In genomic region chr19:17497149-17497798, GRCh38 we compare ENCODE assay signal across 25 cellular contexts. TPM values are rescaled to one million over a fixed set of nuclear protein-coding genes. Genes with fewer than 3 reads are reported as not detected.
DNase-seq lines count a peak whose midpoint lies in the region; ATAC-seq and TF ChIP-seq lines count a peak whose summit lies in the region.
"Had no signal": no experiment of that assay in that cellular context is flagged by ENCODE, and none has a peak within 500 bp of the region (broad histone marks: within the 10 kb centered on the region; RNA-seq: fewer than 3 reads in every experiment).

No MANE protein-coding gene starts in this region.

- H3K9me2 ChIP-seq in hepatocyte (replicated peaks; ENCODE audit: insufficient read depth) = no peaks in the 10 kb centered on the region

- no peak for ATAC-seq in activated CD8-positive, alpha-beta T cell treated with anti-CD3 and anti-CD28 coated beads, Interleukin-2, amount 10 ng/mL, durations not matched to agents 7 days and 5 days
- no peak for ATAC-seq in activated CD8-positive, alpha-beta T cell treated with anti-CD3 and anti-CD28 coated beads for 36 hours
- ATAC-seq in stimulated activated memory B cell treated with anti-CD40 and anti-IgM and Interleukin-4, amounts not matched to agents 10 μg/mL and 1 μg/mL and 100 μg/mL, for 72 hours = no peak
- no peak for ATAC-seq in HG03520 (IDR thresholded peaks at IDR 0.05; ENCODE audit: unreplicated experiment)

- no peaks in the 10 kb centered on the region for H3K27me3 ChIP-seq in Peyer's patch
- H3K27me3 ChIP-seq in hepatocyte = no peaks in the 10 kb centered on the region
- H3K27me3 ChIP-seq in A673 (replicated peaks; ENCODE audit: insufficient read depth, low read depth, low read length, poor library complexity) = no peaks in the 10 kb centered on the region
- no peaks in the 10 kb centered on the region for H3K27me3 ChIP-seq in ascending aorta
- H3K27me3 ChIP-seq: BE2C, breast epithelium had no signal

- DNase-seq in activated CD8-positive, alpha-beta T cell treated with anti-CD3 and anti-CD28 coated beads, Interleukin-2, amount 10 ng/mL, durations not matched to agents 7 days and 5 days = no peak
- no peak for DNase-seq in activated CD8-positive, alpha-beta T cell treated with anti-CD3 and anti-CD28 coated beads for 36 hours
- DNase-seq in Peyer's patch = no peak
- no peak for DNase-seq in hepatocyte (ENCODE audit: low spot score)
- no peak for DNase-seq in A673 (ENCODE audit: low spot score)
- no peak for DNase-seq in ascending aorta (ENCODE audit: low spot score in 2 of 2)
- DNase-seq: activated CD4-positive, alpha-beta T cell treated with anti-CD3 and anti-CD28 coated beads, Interleukin-2, amount 10 ng/mL, durations not matched to agents 7 days and 5 days; activated CD8-positive, alpha-beta memory T cell treated with anti-CD3 and anti-CD28 coated beads, Interleukin-2, amount 50 U/mL, for 4 hours; activated gamma-delta T cell; BE2C; foreskin fibroblast; islet precursor cell; NCI-H1417; NCI-H526 treated with DMSO at 0.1 percent for 48 hours; stimulated activated CD8-positive, alpha-beta memory T cell treated with anti-CD3 and anti-CD28 coated beads, Interleukin-4, amount 100 ng/mL, for 48 hours had no signal

- CTCF ChIA-PET in activated CD8-positive, alpha-beta T cell treated with anti-CD3 and anti-CD28 coated beads, Interleukin-2, amount 10 ng/mL, durations not matched to agents 7 days and 5 days (lab: Charles Lee) = interaction anchor here (0.6 to 5.1 kb wide), 25 partner anchors 8 to 355 kb away, joined by 3 to 50 read pairs (median 9); partner anchors contain the start of genes MVB12A, PGLS and SLC27A1
- CTCF ChIA-PET in activated CD8-positive, alpha-beta T cell treated with anti-CD3 and anti-CD28 coated beads for 36 hours (lab: Charles Lee) = interaction anchor here (0.6 to 4.9 kb wide), 25 partner anchors 9 to 278 kb away, joined by 3 to 32 read pairs (median 8); partner anchors contain the start of genes CCDC194, MVB12A and PGLS
- CTCF ChIA-PET in A673 (lab: Charles Lee) = interaction anchor here (0.5 to 0.9 kb wide), 3 partner anchors 13 to 286 kb away, joined by 3 to 4 read pairs (median 4); no protein-coding TSS in a partner anchor

- H3K27ac ChIP-seq in Peyer's patch = no peak overlapping the region
- H3K27ac ChIP-seq in hepatocyte = no peak overlapping the region
- H3K27ac ChIP-seq in A673 (ENCODE audit: low read depth, low read length, poor library complexity, severe bottlenecking) = no peak overlapping the region
- H3K27ac ChIP-seq in ascending aorta = no peak overlapping the region
- H3K27ac ChIP-seq: epithelial cell of prostate had no signal

- TF ChIP-seq POLR2A in Peyer's patch (IDR thresholded peaks at IDR 0.05) = no peak

- H3K4me1 ChIP-seq in Peyer's patch = peaks cover 0 to 10% (median 5%) of the 10 kb centered on the region in 4 donors
- H3K4me1 ChIP-seq in hepatocyte (ENCODE audit: insufficient read depth) = no peaks in the 10 kb centered on the region
- H3K4me1 ChIP-seq in A673 (ENCODE audit: insufficient read depth, low read length, poor library complexity, severe bottlenecking) = peaks cover 14% of the 10 kb centered on the region
- H3K4me1 ChIP-seq in ascending aorta = no peaks in the 10 kb centered on the region
- H3K4me1 ChIP-seq: BE2C, breast epithelium had no signal

- H3K4me3 ChIP-seq in Peyer's patch = peak overlapping the region in 3 of 4 donors; percentile 3 to 22 (median 15)
- no peak overlapping the region for H3K4me3 ChIP-seq in hepatocyte
- H3K4me3 ChIP-seq in A673 (ENCODE audit: low read depth, low read length, poor library complexity, severe bottlenecking) = no peak overlapping the region
- H3K4me3 ChIP-seq in ascending aorta = no peak overlapping the region
- H3K4me3 ChIP-seq: breast epithelium had no signal

- H3K27ac Mint-ChIP-seq in activated CD8-positive, alpha-beta T cell treated with anti-CD3 and anti-CD28 coated beads, Interleukin-2, amount 10 ng/mL, durations not matched to agents 7 days and 5 days = peak overlapping the region; percentile 13
- H3K27ac Mint-ChIP-seq in activated CD8-positive, alpha-beta T cell treated with anti-CD3 and anti-CD28 coated beads for 36 hours = no peak overlapping the region
- H3K27ac Mint-ChIP-seq in stimulated activated memory B cell treated with anti-CD40 and anti-IgM and Interleukin-4, amounts not matched to agents 10 μg/mL and 1 μg/mL and 100 μg/mL, for 72 hours = peak overlapping the region; percentile 22
- H3K27ac Mint-ChIP-seq: activated CD4-positive, alpha-beta T cell treated with anti-CD3 and anti-CD28 coated beads, Interleukin-2, amount 10 ng/mL, durations not matched to agents 7 days and 5 days; dendritic cell treated with granulocyte-macrophage colony-stimulating factor and Interleukin-4, amounts not matched to agents 40 ng/mL and 50 ng/mL, for 4 days had no signal

- H3K9me3 ChIP-seq in Peyer's patch (no peaks in the 10 kb centered on the region), hepatocyte (ENCODE audit: low read depth) (no peaks in the 10 kb centered on the region), A673 (ENCODE audit: low read depth, low read length, poor library complexity, severe bottlenecking) (no peaks in the 10 kb centered on the region), ascending aorta (no peaks in the 10 kb centered on the region)
- H3K9me3 ChIP-seq: BE2C, breast epithelium had no signal

- 75% methylated on average over 36 of the region's 41 CpGs for WGBS in hepatocyte (ENCODE audit: low lambda C conversion rate, missing lambda C conversion rate)

- no peak overlapping the region for H3K4me3 Mint-ChIP-seq in activated CD8-positive, alpha-beta T cell treated with anti-CD3 and anti-CD28 coated beads, Interleukin-2, amount 10 ng/mL, durations not matched to agents 7 days and 5 days
- no peak overlapping the region for H3K4me3 Mint-ChIP-seq in activated CD8-positive, alpha-beta T cell treated with anti-CD3 and anti-CD28 coated beads for 36 hours
- H3K4me3 Mint-ChIP-seq in stimulated activated memory B cell treated with anti-CD40 and anti-IgM and Interleukin-4, amounts not matched to agents 10 μg/mL and 1 μg/mL and 100 μg/mL, for 72 hours = no peak overlapping the region
- H3K4me3 Mint-ChIP-seq: dendritic cell treated with granulocyte-macrophage colony-stimulating factor and Interleukin-4, amounts not matched to agents 40 ng/mL and 50 ng/mL, for 4 days had no signal

- intact Hi-C loops in activated CD8-positive, alpha-beta T cell treated with anti-CD3 and anti-CD28 coated beads for 36 hours (cut with micrococcal nuclease) = no loop called here
- intact Hi-C loops in A673 (cut with micrococcal nuclease; ENCODE audit: unreplicated experiment) (no loop called here), ascending aorta (cut with DNase I) (no loop called here)

- H4K20me1 ChIP-seq in hepatocyte (ENCODE audit: insufficient read depth, poor library complexity, severe bottlenecking) = no peaks in the 10 kb centered on the region

- POLR2A ChIA-PET in activated CD8-positive, alpha-beta T cell treated with anti-CD3 and anti-CD28 coated beads, Interleukin-2, amount 10 ng/mL, durations not matched to agents 7 days and 5 days (lab: Charles Lee) = no interaction called here
- POLR2A ChIA-PET in activated CD8-positive, alpha-beta T cell treated with anti-CD3 and anti-CD28 coated beads for 36 hours (lab: Charles Lee) = no interaction called here
- POLR2A ChIA-PET in A673 (lab: Charles Lee; ENCODE audit: low non-redundant PET) = no interaction called here

- H3K36me3 Mint-ChIP-seq in activated CD8-positive, alpha-beta T cell treated with anti-CD3 and anti-CD28 coated beads, Interleukin-2, amount 10 ng/mL, durations not matched to agents 7 days and 5 days (ENCODE audit: low read depth) = peaks cover 4% of the 10 kb centered on the region
- H3K36me3 Mint-ChIP-seq in activated CD8-positive, alpha-beta T cell treated with anti-CD3 and anti-CD28 coated beads for 36 hours (ENCODE audit: low read depth) = no peaks in the 10 kb centered on the region
- peaks cover 15% of the 10 kb centered on the region for H3K36me3 Mint-ChIP-seq in stimulated activated memory B cell treated with anti-CD40 and anti-IgM and Interleukin-4, amounts not matched to agents 10 μg/mL and 1 μg/mL and 100 μg/mL, for 72 hours

- no peaks in the 10 kb centered on the region for H3K9me3 Mint-ChIP-seq in activated CD8-positive, alpha-beta T cell treated with anti-CD3 and anti-CD28 coated beads, Interleukin-2, amount 10 ng/mL, durations not matched to agents 7 days and 5 days (ENCODE audit: insufficient read depth)
- no peaks in the 10 kb centered on the region for H3K9me3 Mint-ChIP-seq in activated CD8-positive, alpha-beta T cell treated with anti-CD3 and anti-CD28 coated beads for 36 hours
- H3K9me3 Mint-ChIP-seq in stimulated activated memory B cell treated with anti-CD40 and anti-IgM and Interleukin-4, amounts not matched to agents 10 μg/mL and 1 μg/mL and 100 μg/mL, for 72 hours = no peaks in the 10 kb centered on the region
- H3K9me3 Mint-ChIP-seq: activated CD4-positive, alpha-beta T cell treated with anti-CD3 and anti-CD28 coated beads, Interleukin-2, amount 10 ng/mL, durations not matched to agents 7 days and 5 days; dendritic cell treated with granulocyte-macrophage colony-stimulating factor and Interleukin-4, amounts not matched to agents 40 ng/mL and 50 ng/mL, for 4 days had no signal

- peak overlapping the region; percentile 58 for H3K4me2 ChIP-seq in hepatocyte

- H3K36me3 ChIP-seq in Peyer's patch = peaks cover 0 to 12% (median 0%) of the 10 kb centered on the region in 3 donors
- no peaks in the 10 kb centered on the region for H3K36me3 ChIP-seq in hepatocyte (replicated peaks; ENCODE audit: insufficient read depth, low read depth)
- H3K36me3 ChIP-seq in A673 (ENCODE audit: insufficient read depth, low read length, poor library complexity, severe bottlenecking) = peaks cover 6% of the 10 kb centered on the region
- peaks cover 24 to 29% of the 10 kb centered on the region in 2 donors for H3K36me3 ChIP-seq in ascending aorta
- H3K36me3 ChIP-seq: BE2C, breast epithelium had no signal

- peaks cover 35% of the 10 kb centered on the region for H3K4me1 Mint-ChIP-seq in activated CD8-positive, alpha-beta T cell treated with anti-CD3 and anti-CD28 coated beads, Interleukin-2, amount 10 ng/mL, durations not matched to agents 7 days and 5 days (ENCODE audit: low read depth)
- peaks cover 21% of the 10 kb centered on the region for H3K4me1 Mint-ChIP-seq in activated CD8-positive, alpha-beta T cell treated with anti-CD3 and anti-CD28 coated beads for 36 hours (ENCODE audit: low read depth)
- peaks cover 45% of the 10 kb centered on the region for H3K4me1 Mint-ChIP-seq in stimulated activated memory B cell treated with anti-CD40 and anti-IgM and Interleukin-4, amounts not matched to agents 10 μg/mL and 1 μg/mL and 100 μg/mL, for 72 hours

- H3K27me3 Mint-ChIP-seq in activated CD8-positive, alpha-beta T cell treated with anti-CD3 and anti-CD28 coated beads, Interleukin-2, amount 10 ng/mL, durations not matched to agents 7 days and 5 days (ENCODE audit: low read depth) = no peaks in the 10 kb centered on the region
- H3K27me3 Mint-ChIP-seq in activated CD8-positive, alpha-beta T cell treated with anti-CD3 and anti-CD28 coated beads for 36 hours = no peaks in the 10 kb centered on the region
- H3K27me3 Mint-ChIP-seq in stimulated activated memory B cell treated with anti-CD40 and anti-IgM and Interleukin-4, amounts not matched to agents 10 μg/mL and 1 μg/mL and 100 μg/mL, for 72 hours = no peaks in the 10 kb centered on the region
- H3K27me3 Mint-ChIP-seq: activated CD4-positive, alpha-beta T cell treated with anti-CD3 and anti-CD28 coated beads, Interleukin-2, amount 10 ng/mL, durations not matched to agents 7 days and 5 days; dendritic cell treated with granulocyte-macrophage colony-stimulating factor and Interleukin-4, amounts not matched to agents 40 ng/mL and 50 ng/mL, for 4 days had no signal

- no TSS peak for BruUV-seq in A673 (replicated peaks; lab: Mats Ljungman, UMichigan)

- H2AFZ ChIP-seq in hepatocyte = no peak overlapping the region

- H3K79me2 ChIP-seq in hepatocyte = no peaks in the 10 kb centered on the region

- no peak for TF ChIP-seq CTCF in activated CD8-positive, alpha-beta T cell treated with anti-CD3 and anti-CD28 coated beads for 36 hours (IDR thresholded peaks at IDR 0.05)
- no peak for TF ChIP-seq CTCF in Peyer's patch (IDR thresholded peaks at IDR 0.05)
- TF ChIP-seq CTCF in hepatocyte (IDR thresholded peaks at IDR 0.05; ENCODE audit: poor library complexity) = no peak
- TF ChIP-seq CTCF in A673 (conservative IDR thresholded peaks at IDR 0.05; ENCODE audit: low read depth, low read length) = no peak
- TF ChIP-seq CTCF in ascending aorta (IDR thresholded peaks at IDR 0.05) = no peak

RNA-seq across cellular contexts. Expression of gene PGLS, which starts 14.2 kb away (rescaled TPM):
- total RNA-seq in activated CD8-positive, alpha-beta T cell treated with anti-CD3 and anti-CD28 coated beads, Interleukin-2, amount 10 ng/mL, durations not matched to agents 7 days and 5 days = 10 to 100 TPM; 94.0 to 99.9 TPM
- total RNA-seq in activated CD8-positive, alpha-beta T cell treated with anti-CD3 and anti-CD28 coated beads for 36 hours = 10 to 100 TPM; 58.0 to 58.9 TPM
- total RNA-seq in Peyer's patch = 100 to 1,000 TPM in 2 of 4 donors, 10 to 100 TPM in 2; 79.2 to 117 (median 104) TPM
- 89.9 and 94.4 TPM in 2 replicates for total RNA-seq in hepatocyte
- 98.7 and 122 TPM in 2 replicates for polyA plus RNA-seq in hepatocyte
- total RNA-seq in A673 (2021) = 80.1 and 94.4 TPM in 2 replicates
- total RNA-seq in ascending aorta = 143 TPM

RNA-seq across cellular contexts. Expression of gene SLC27A1, which starts 26.9 kb away (rescaled TPM):
- total RNA-seq in activated CD8-positive, alpha-beta T cell treated with anti-CD3 and anti-CD28 coated beads, Interleukin-2, amount 10 ng/mL, durations not matched to agents 7 days and 5 days = 1 to 10 TPM; 7.3 to 7.4 TPM
- total RNA-seq in activated CD8-positive, alpha-beta T cell treated with anti-CD3 and anti-CD28 coated beads for 36 hours = 1 to 10 TPM; 3.5 to 3.6 TPM
- 10 to 100 TPM in 2 of 4 donors, 1 to 10 TPM in 1, under 1 TPM in 1; 0.70 to 13.2 (median 8.3) TPM for total RNA-seq in Peyer's patch
- total RNA-seq in hepatocyte = 6.2 and 8.7 TPM in 2 replicates
- 8.6 and 10.9 TPM in 2 replicates for polyA plus RNA-seq in hepatocyte
- total RNA-seq in A673 (2021) = 3.0 and 6.9 TPM in 2 replicates
- total RNA-seq in ascending aorta = 64.9 TPM

RNA-seq across cellular contexts. Expression of gene NXNL1, which starts 36.5 kb away (rescaled TPM):
- not detected for total RNA-seq in activated CD8-positive, alpha-beta T cell treated with anti-CD3 and anti-CD28 coated beads, Interleukin-2, amount 10 ng/mL, durations not matched to agents 7 days and 5 days
- not detected for total RNA-seq in activated CD8-positive, alpha-beta T cell treated with anti-CD3 and anti-CD28 coated beads for 36 hours
- total RNA-seq in Peyer's patch (not detected), hepatocyte (not detected in 2 replicates), A673 (2021) (not detected in 2 replicates), ascending aorta (not detected)
- polyA plus RNA-seq in hepatocyte = 0.17 TPM in 1 of 2 replicates, not detected in the other
- total RNA-seq: activated CD4-positive, alpha-beta T cell treated with anti-CD3 and anti-CD28 coated beads, Interleukin-2, amount 10 ng/mL, durations not matched to agents 7 days and 5 days; H4; HT1080; lung microvascular endothelial cell; Right ventricle myocardium inferior; urinary bladder had no signal
- polyA plus RNA-seq: urinary bladder had no signal

RNA-seq across cellular contexts. Expression of gene TMEM221, which starts 48.8 kb away (rescaled TPM):
- total RNA-seq in activated CD8-positive, alpha-beta T cell treated with anti-CD3 and anti-CD28 coated beads, Interleukin-2, amount 10 ng/mL, durations not matched to agents 7 days and 5 days = not detected
- not detected for total RNA-seq in activated CD8-positive, alpha-beta T cell treated with anti-CD3 and anti-CD28 coated beads for 36 hours
- not detected for total RNA-seq in Peyer's patch
- total RNA-seq in hepatocyte = 1.0 and 1.2 TPM in 2 replicates
- 2.0 and 2.5 TPM in 2 replicates for polyA plus RNA-seq in hepatocyte
- total RNA-seq in A673 (2021) = 0.31 TPM in 1 of 2 replicates, not detected in the other
- not detected for total RNA-seq in ascending aorta
- total RNA-seq: activated CD4-positive, alpha-beta T cell treated with anti-CD3 and anti-CD28 coated beads, Interleukin-2, amount 10 ng/mL, durations not matched to agents 7 days and 5 days; HT1080; lung microvascular endothelial cell; Right ventricle myocardium inferior had no signal

RNA-seq across cellular contexts. Expression of gene COLGALT1, which starts 58.2 kb away (rescaled TPM):
- 10 to 100 TPM; 74.6 to 75.0 TPM for total RNA-seq in activated CD8-positive, alpha-beta T cell treated with anti-CD3 and anti-CD28 coated beads, Interleukin-2, amount 10 ng/mL, durations not matched to agents 7 days and 5 days
- 10 to 100 TPM; 62.1 to 64.2 TPM for total RNA-seq in activated CD8-positive, alpha-beta T cell treated with anti-CD3 and anti-CD28 coated beads for 36 hours
- 10 to 100 TPM; 24.7 to 79.2 (median 48.9) TPM for total RNA-seq in Peyer's patch
- total RNA-seq in hepatocyte = 55.4 and 61.3 TPM in 2 replicates
- polyA plus RNA-seq in hepatocyte = 54.9 and 58.9 TPM in 2 replicates
- 91.3 and 93.5 TPM in 2 replicates for total RNA-seq in A673 (2021)
- total RNA-seq in ascending aorta = 95.4 TPM

Comparison
In these comparisons a context has a peak if more than half of its experiments do, and no peak if none do; other contexts are left out.
1. H3K4me3 ChIP-seq: peak in Peyer's patch (3 of 4); none in hepatocyte (single experiment), A673 (single experiment) and ascending aorta (0 of 2).